Comparison of ENCODE assay signal across 17 cellular contexts in the genomic region with DNA sequence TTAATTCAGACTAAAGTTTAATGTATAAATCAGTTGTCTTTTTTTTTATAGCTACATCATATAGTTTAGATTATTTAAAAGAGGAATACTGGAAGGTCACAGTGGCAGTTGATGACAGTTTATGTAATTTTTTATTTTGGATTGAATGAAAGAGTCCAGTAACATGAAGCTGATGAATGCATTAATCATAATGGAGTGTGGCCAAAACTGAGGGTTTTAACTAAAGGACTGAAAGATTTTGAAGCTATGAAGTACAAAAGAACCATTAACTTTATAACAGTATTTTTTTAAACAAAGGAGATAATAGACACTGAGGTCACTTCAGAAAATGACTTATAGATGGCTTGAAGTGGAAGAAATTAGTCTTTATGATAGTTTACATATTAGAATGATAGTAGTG.
"Had no signal": no experiment of that assay in that cellular context is flagged by ENCODE, and none has a peak within 500 bp of the region (broad histone marks: within the 10 kb centered on the region; RNA-seq: fewer than 3 reads in every experiment).

No MANE protein-coding gene starts in this region.

- H3K27me3 Mint-ChIP-seq: memory B cell; naive thymus-derived CD8-positive, alpha-beta T cell had no signal

- H3K4me3 ChIP-seq: body of pancreas, coronary artery, esophagus muscularis mucosa, left ventricle myocardium inferior, mucosa of descending colon had no signal

- DNase-seq: activated CD4-positive, alpha-beta T cell treated with anti-CD3 and anti-CD28 coated beads for 1 hour; activated CD4-positive, alpha-beta T cell treated with anti-CD3 and anti-CD28 coated beads, Interleukin-2, amount 50 U/mL, for 4 hours; activated naive CD4-positive, alpha-beta T cell treated with anti-CD3 and anti-CD28 coated beads for 36 hours; activated T-cell treated with anti-CD3 and anti-CD28 coated beads, Interleukin-2, amount 50 U/mL, for 1 hour; body of pancreas; caudate nucleus; kidney; left ventricle myocardium inferior; mucosa of descending colon; naive thymus-derived CD8-positive, alpha-beta T cell; T1000 had no signal

- H3K9me3 ChIP-seq: body of pancreas, esophagus muscularis mucosa, left ventricle myocardium inferior, mucosa of descending colon had no signal

- FAIRE-seq: kidney had no signal

- H3K4me1 Mint-ChIP-seq: memory B cell; stimulated activated effector memory CD8-positive, alpha-beta T cell treated with anti-CD3 and anti-CD28 coated beads, Interleukin-12 subunit alpha, Interleukin-12 subunit beta, amount 100 ng/mL, for 72 hours had no signal

- ATAC-seq: body of pancreas; mucosa of descending colon; naive thymus-derived CD8-positive, alpha-beta T cell; stimulated activated effector memory CD8-positive, alpha-beta T cell treated with anti-CD3 and anti-CD28 coated beads, Interleukin-12 subunit alpha, Interleukin-12 subunit beta, amount 100 ng/mL, for 72 hours had no signal

- H3K27me3 ChIP-seq: body of pancreas, esophagus muscularis mucosa had no signal

- H3K4me1 ChIP-seq: body of pancreas, parathyroid adenoma had no signal

- H3K27ac ChIP-seq: body of pancreas, coronary artery, esophagus muscularis mucosa, left ventricle myocardium inferior, parathyroid adenoma had no signal

- H3K9me3 Mint-ChIP-seq: activated naive CD4-positive, alpha-beta T cell treated with anti-CD3 and anti-CD28 coated beads for 36 hours; activated T-helper 2 cell treated with anti-CD3 and anti-CD28 coated beads, Interferon-gamma antibody, Interleukin-2, Interleukin-4, amounts not matched to agents 10 μg/mL and 5 μg/mL and 100 μg/mL, durations not matched to agents 14 hours and 24 hours and 36 hours; memory B cell; naive thymus-derived CD8-positive, alpha-beta T cell; stimulated activated effector memory CD8-positive, alpha-beta T cell treated with anti-CD3 and anti-CD28 coated beads, Interleukin-12 subunit alpha, Interleukin-12 subunit beta, amount 100 ng/mL, for 72 hours had no signal

- H3K4me3 Mint-ChIP-seq: activated naive CD4-positive, alpha-beta T cell treated with anti-CD3 and anti-CD28 coated beads for 36 hours; memory B cell; naive thymus-derived CD8-positive, alpha-beta T cell; stimulated activated effector memory CD8-positive, alpha-beta T cell treated with anti-CD3 and anti-CD28 coated beads, Interleukin-12 subunit alpha, Interleukin-12 subunit beta, amount 100 ng/mL, for 72 hours had no signal

- H3K27ac Mint-ChIP-seq: activated naive CD4-positive, alpha-beta T cell treated with anti-CD3 and anti-CD28 coated beads for 36 hours; memory B cell; naive thymus-derived CD8-positive, alpha-beta T cell; stimulated activated effector memory CD8-positive, alpha-beta T cell treated with anti-CD3 and anti-CD28 coated beads, Interleukin-12 subunit alpha, Interleukin-12 subunit beta, amount 100 ng/mL, for 72 hours had no signal
